Comparison of ENCODE assay signal across 1 cellular context in the genomic region with DNA sequence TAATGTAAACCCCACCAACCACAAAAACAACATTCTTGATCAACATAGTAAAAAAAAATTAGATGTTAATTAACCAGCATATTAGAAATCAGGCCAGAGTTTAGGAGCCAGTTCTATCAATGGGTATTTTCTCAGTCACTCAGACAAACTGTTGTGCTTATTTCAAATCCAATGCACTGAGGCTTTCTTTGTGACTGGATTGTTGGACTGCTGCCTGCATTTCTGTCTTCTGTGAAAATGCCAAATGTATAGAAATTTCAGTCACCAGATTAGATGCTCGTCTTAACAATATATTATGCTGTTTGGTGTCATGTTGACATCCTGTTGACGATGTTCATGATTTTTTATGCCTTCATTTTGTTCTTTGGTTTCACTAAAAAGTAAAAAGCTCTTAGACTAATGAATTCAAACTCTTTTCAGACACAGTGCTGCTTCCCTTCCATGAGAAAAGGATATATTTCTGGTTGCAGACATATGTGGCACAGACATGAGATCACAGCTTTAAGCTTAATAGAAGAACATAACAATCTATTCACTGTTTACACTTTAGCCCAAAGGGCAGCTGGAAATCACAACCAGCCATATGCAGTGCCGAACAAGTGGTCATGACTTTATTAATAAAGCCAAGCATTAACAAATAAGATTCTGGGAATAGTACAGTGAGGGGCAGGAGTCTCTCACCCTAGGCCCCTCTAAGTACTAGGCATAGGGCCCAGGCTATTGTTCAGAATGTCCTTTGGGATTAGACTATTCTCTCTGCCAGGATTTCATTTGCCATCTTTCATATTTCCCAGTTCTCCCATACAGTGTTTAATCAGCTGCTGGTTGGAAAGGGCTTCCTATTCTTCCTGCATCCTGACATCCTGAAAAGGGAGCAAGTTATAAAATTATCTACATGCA.
TF ChIP-seq lines count a peak whose summit lies in the region.

No MANE protein-coding gene starts in this region.

TF ChIP-seq in IMR-90, 13 proteins besides CTCF, POLR2A, EP300 and RAD21 (continued from another document):
- TF ChIP-seq, protein P1, sequence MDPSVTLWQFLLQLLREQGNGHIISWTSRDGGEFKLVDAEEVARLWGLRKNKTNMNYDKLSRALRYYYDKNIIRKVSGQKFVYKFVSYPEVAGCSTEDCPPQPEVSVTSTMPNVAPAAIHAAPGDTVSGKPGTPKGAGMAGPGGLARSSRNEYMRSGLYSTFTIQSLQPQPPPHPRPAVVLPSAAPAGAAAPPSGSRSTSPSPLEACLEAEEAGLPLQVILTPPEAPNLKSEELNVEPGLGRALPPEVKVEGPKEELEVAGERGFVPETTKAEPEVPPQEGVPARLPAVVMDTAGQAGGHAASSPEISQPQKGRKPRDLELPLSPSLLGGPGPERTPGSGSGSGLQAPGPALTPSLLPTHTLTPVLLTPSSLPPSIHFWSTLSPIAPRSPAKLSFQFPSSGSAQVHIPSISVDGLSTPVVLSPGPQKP (IDR thresholded peaks at IDR 0.05; ENCODE audit: borderline replicate concordance, low read depth, low read length) = no peak
- TF ChIP-seq, protein P2, sequence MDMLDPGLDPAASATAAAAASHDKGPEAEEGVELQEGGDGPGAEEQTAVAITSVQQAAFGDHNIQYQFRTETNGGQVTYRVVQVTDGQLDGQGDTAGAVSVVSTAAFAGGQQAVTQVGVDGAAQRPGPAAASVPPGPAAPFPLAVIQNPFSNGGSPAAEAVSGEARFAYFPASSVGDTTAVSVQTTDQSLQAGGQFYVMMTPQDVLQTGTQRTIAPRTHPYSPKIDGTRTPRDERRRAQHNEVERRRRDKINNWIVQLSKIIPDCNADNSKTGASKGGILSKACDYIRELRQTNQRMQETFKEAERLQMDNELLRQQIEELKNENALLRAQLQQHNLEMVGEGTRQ (IDR thresholded peaks at IDR 0.05; ENCODE audit: low read depth, low read length) = no peak
- no peak for TF ChIP-seq BHLHE40 (IDR thresholded peaks at IDR 0.05; ENCODE audit: low read depth, low read length)
- no peak for TF ChIP-seq CEBPB (IDR thresholded peaks at IDR 0.05; ENCODE audit: low read depth, low read length)
- TF ChIP-seq MAZ (IDR thresholded peaks at IDR 0.05; ENCODE audit: borderline replicate concordance, low read depth, low read length) = no peak
TF ChIP-seq in IMR-90: peak in this region for 0.
